ENCODE assay signal across 19 cellular contexts in genomic region chr2:44134848-44135247, GRCh38. TPM values are rescaled to one million over a fixed set of nuclear protein-coding genes. Genes with fewer than 3 reads are reported as not detected.
A peak's percentile ranks its signal among the peaks of the same experiment; 100 is the strongest.
DNase-seq lines count a peak whose midpoint lies in the region; ATAC-seq and TF ChIP-seq lines count a peak whose summit lies in the region.
"Had no signal": no experiment of that assay in that cellular context is flagged by ENCODE, and none has a peak within 500 bp of the region (broad histone marks: within the 10 kb centered on the region; RNA-seq: fewer than 3 reads in every experiment).

No MANE protein-coding gene starts in this region.

- DNase-seq in Caco-2 (no peak), NT2/D1 (ENCODE audit: low read depth, low spot score) (no peak), endodermal cell (peak; percentile 58), trophoblast cell (no peak), sigmoid colon (no peak), cortex of kidney (lab: John Stamatoyannopoulos, UW) (no peak)
- DNase-seq: C1 segment of cervical spinal cord, DMS 273 treated with DMSO at 0.1 percent for 48 hours, KBM-7, NCI-H1092, NCI-H146, NCI-H2081, NCI-H524, Peyer's patch, Right ventricle myocardium superior, SK-N-SH had no signal

- H2BK120ac ChIP-seq in trophoblast cell (ENCODE audit: insufficient read depth, low read length, poor library complexity), result no peak overlapping the region

- H3K27me3 ChIP-seq in Caco-2 (replicated peaks; ENCODE audit: control insufficient read depth, insufficient read depth, low read length) (no peaks in the 10 kb centered on the region), NT2/D1 (ENCODE audit: insufficient read depth, insufficient read length) (no peaks in the 10 kb centered on the region), endodermal cell (ENCODE audit: control insufficient read depth, insufficient read depth, low read length, poor library complexity, severe bottlenecking) (no peaks in the 10 kb centered on the region), trophoblast cell (ENCODE audit: insufficient read depth, low read length) (no peaks in the 10 kb centered on the region), sigmoid colon (no peaks in the 10 kb centered on the region)
- H3K27me3 ChIP-seq: Peyer's patch had no signal

- H3K9me3 ChIP-seq in Caco-2, result peaks cover 23% of the 10 kb centered on the region
- peaks cover 52% of the 10 kb centered on the region; the same call in 1 of the 2 replicates for H3K9me3 ChIP-seq in NT2/D1 (ENCODE audit: insufficient read depth, low read length)
- peaks cover 26% of the 10 kb centered on the region for H3K9me3 ChIP-seq in endodermal cell (ENCODE audit: control insufficient read depth, low read length)
- no peaks in the 10 kb centered on the region for H3K9me3 ChIP-seq in trophoblast cell (ENCODE audit: insufficient read depth, low read depth, low read length)
- no peaks in the 10 kb centered on the region for H3K9me3 ChIP-seq in sigmoid colon
- H3K9me3 ChIP-seq: Peyer's patch, SK-N-SH had no signal

- no peak overlapping the region for H4K8ac ChIP-seq in trophoblast cell (ENCODE audit: low read depth, low read length)

- no peak for ATAC-seq in HG03432 (IDR thresholded peaks at IDR 0.05; ENCODE audit: unreplicated experiment)
- no peak for ATAC-seq in GM21737 (IDR thresholded peaks at IDR 0.05; ENCODE audit: unreplicated experiment)

- H3K4me3 Mint-ChIP-seq in Caco-2 (ENCODE audit: unreplicated experiment) (no peak overlapping the region), endodermal cell (no peak overlapping the region)

- H3K9me3 Mint-ChIP-seq in Caco-2 (ENCODE audit: unreplicated experiment), result peaks cover 35% of the 10 kb centered on the region
- peaks cover 38% of the 10 kb centered on the region for H3K9me3 Mint-ChIP-seq in endodermal cell

- no peak overlapping the region for H2AFZ ChIP-seq in trophoblast cell (ENCODE audit: insufficient read depth, low read length, poor library complexity)

- no peak overlapping the region for H3K14ac ChIP-seq in trophoblast cell (ENCODE audit: low read length)

- no peaks in the 10 kb centered on the region for H3K27me3 Mint-ChIP-seq in Caco-2 (ENCODE audit: insufficient read depth, unreplicated experiment)
- no peaks in the 10 kb centered on the region for H3K27me3 Mint-ChIP-seq in endodermal cell (ENCODE audit: insufficient read depth)

- H3K4me1 Mint-ChIP-seq in Caco-2 (ENCODE audit: low read depth, unreplicated experiment) (peaks cover 22% of the 10 kb centered on the region), endodermal cell (peaks cover 31% of the 10 kb centered on the region)

- no peak overlapping the region for H3K23ac ChIP-seq in trophoblast cell (ENCODE audit: low read length)

- CTCF ChIA-PET in Caco-2 (lab: Charles Lee), result no interaction called here

- H3K36me3 Mint-ChIP-seq in Caco-2 (ENCODE audit: insufficient read depth, unreplicated experiment) (peaks cover 6% of the 10 kb centered on the region), endodermal cell (ENCODE audit: low read depth) (peaks cover 7% of the 10 kb centered on the region)

- H3K36me3 ChIP-seq in Caco-2 (ENCODE audit: control insufficient read depth, insufficient read depth, low read length), result no peaks in the 10 kb centered on the region
- H3K36me3 ChIP-seq in NT2/D1 (ENCODE audit: insufficient read depth, insufficient read length, low read length), result no peaks in the 10 kb centered on the region
- no peaks in the 10 kb centered on the region for H3K36me3 ChIP-seq in endodermal cell (ENCODE audit: control insufficient read depth, insufficient read depth, low read length)
- H3K36me3 ChIP-seq in trophoblast cell (ENCODE audit: control insufficient read depth in 1 of 2, insufficient read depth in 2 of 2, low read length in 2 of 2), result no peaks in the 10 kb centered on the region
- no peaks in the 10 kb centered on the region for H3K36me3 ChIP-seq in sigmoid colon
- H3K36me3 ChIP-seq: Peyer's patch had no signal

- BruUV-seq in Caco-2 (replicated peaks; lab: Mats Ljungman, UMichigan), result no TSS peak

- H2BK5ac ChIP-seq in trophoblast cell (ENCODE audit: low read depth, low read length, poor library complexity), result no peak overlapping the region

- H3K79me2 ChIP-seq in trophoblast cell (ENCODE audit: control insufficient read depth, insufficient read depth, low read length, poor library complexity), result no peaks in the 10 kb centered on the region

- no peak overlapping the region for H4K12ac ChIP-seq in trophoblast cell (ENCODE audit: low read depth, low read length)

- no peak overlapping the region for H3K4me2 ChIP-seq in trophoblast cell (ENCODE audit: low read length)
- H3K4me2 ChIP-seq: SK-N-SH had no signal

- no peak overlapping the region for H3K18ac ChIP-seq in trophoblast cell (ENCODE audit: low read length)

- no peak for TF ChIP-seq EP300 in sigmoid colon (IDR thresholded peaks at IDR 0.05)

- H4K91ac ChIP-seq in trophoblast cell (ENCODE audit: low read depth, low read length), result peak overlapping the region; percentile 63

- no peak overlapping the region for H3K4me3 ChIP-seq in Caco-2 (ENCODE audit: low read depth, low read length)
- no peak overlapping the region for H3K4me3 ChIP-seq in NT2/D1 (ENCODE audit: insufficient read length, low read depth)
- H3K4me3 ChIP-seq in endodermal cell (ENCODE audit: low read length), result no peak overlapping the region
- H3K4me3 ChIP-seq in trophoblast cell (ENCODE audit: low read depth, low read length), result no peak overlapping the region
- H3K4me3 ChIP-seq in sigmoid colon, result no peak overlapping the region
- H3K4me3 ChIP-seq: Peyer's patch had no signal

- H3K27ac ChIP-seq in endodermal cell (ENCODE audit: low read depth, low read length), result peak overlapping the region; percentile 30
- no peak overlapping the region for H3K27ac ChIP-seq in trophoblast cell (ENCODE audit: low read depth, low read length)
- no peak overlapping the region for H3K27ac ChIP-seq in sigmoid colon
- H3K27ac ChIP-seq: HL-60, Peyer's patch had no signal

- intact Hi-C loops in Caco-2 (cut with micrococcal nuclease; ENCODE audit: unreplicated experiment), result no loop called here
- intact Hi-C loops in sigmoid colon (cut with DNase I), result no loop called here

- POLR2A ChIA-PET in Caco-2 (lab: Charles Lee), result no interaction called here

- peaks cover 6% of the 10 kb centered on the region for H3K79me1 ChIP-seq in trophoblast cell (ENCODE audit: low read length)

- TF ChIP-seq CTCF in Caco-2 (IDR thresholded peaks at IDR 0.05; ENCODE audit: insufficient read depth in 1 of 2, low read depth in 1 of 2, low read length in 1 of 2, severe bottlenecking in 1 of 2, unreplicated experiment in 1 of 2), result no peak
- no peak for TF ChIP-seq CTCF in endodermal cell (conservative IDR thresholded peaks at IDR 0.05)
- no peak for TF ChIP-seq CTCF in sigmoid colon (IDR thresholded peaks at IDR 0.05)

- no peak overlapping the region for H2AK5ac ChIP-seq in trophoblast cell (ENCODE audit: low read length)

- WGBS in endodermal cell (ENCODE audit: insufficient coverage in 1 of 2, insufficient read length in 1 of 2), 2 experiments, result 94% methylated on average over 1 of the region's 1 CpG; no CpG with 5 or more reads in 1 of the 2 experiments
- no CpG with 5 or more reads among the region's 1 CpG for WGBS in trophoblast cell (ENCODE audit: extremely low coverage, insufficient coverage, insufficient read length)
- 91 to 92% methylated on average over 1 of the region's 1 CpG for WGBS in sigmoid colon, 2 donors

- H3K27ac Mint-ChIP-seq in Caco-2 (ENCODE audit: unreplicated experiment), result peak overlapping the region; percentile 78
- H3K27ac Mint-ChIP-seq in endodermal cell, result peak overlapping the region; percentile 90

- H3K9ac ChIP-seq in NT2/D1 (ENCODE audit: insufficient read length, low read depth) (peak overlapping the region; percentile 50), endodermal cell (ENCODE audit: extremely low read depth, low read length, poor library complexity, severe bottlenecking) (no peak overlapping the region), trophoblast cell (ENCODE audit: low read length) (no peak overlapping the region)
- H3K9ac ChIP-seq: SK-N-SH had no signal

- no peak for TF ChIP-seq POLR2A in sigmoid colon (IDR thresholded peaks at IDR 0.05)

- H3K4me1 ChIP-seq in Caco-2 (peaks cover 37% of the 10 kb centered on the region), NT2/D1 (ENCODE audit: insufficient read depth, insufficient read length) (no peaks in the 10 kb centered on the region), endodermal cell (ENCODE audit: control insufficient read depth, insufficient read depth, low read length) (peaks cover 3% of the 10 kb centered on the region), trophoblast cell (ENCODE audit: control insufficient read depth in 1 of 2, insufficient read depth in 2 of 2, low read length in 2 of 2) (peaks cover 3% of the 10 kb centered on the region in 2 experiments), sigmoid colon (peaks cover 0 to 14% (median 8%) of the 10 kb centered on the region in 4 donors)
- H3K4me1 ChIP-seq: Peyer's patch had no signal

- H3K4ac ChIP-seq in trophoblast cell (ENCODE audit: low read depth, low read length), result no peak overlapping the region

- no peak overlapping the region for H2BK12ac ChIP-seq in trophoblast cell (ENCODE audit: low read length)

RNA-seq across cellular contexts. Expression of gene PPM1B, which starts 33.8 kb away (rescaled TPM):
- total RNA-seq in Caco-2 (2022) (82.9 and 85.4 TPM in 2 replicates), endodermal cell (10 to 100 TPM; 54.9 to 70.5 TPM), sigmoid colon (10 to 100 TPM; 41.3 to 47.8 (median 46.0) TPM)
- 43.9 TPM for polyA plus RNA-seq in endodermal cell (2013, experiment 1 of 2)
- polyA plus RNA-seq in endodermal cell (2013, experiment 2 of 2), result 39.6 TPM
- 257 and 270 TPM in 2 replicates for polyA plus RNA-seq in trophoblast cell (2013)
- 10 to 100 TPM; 29.4 to 40.8 (median 40.2) TPM for polyA plus RNA-seq in sigmoid colon
